ENCODE assay signal across 15 cellular contexts in genomic region chr20:51060301-51060700, GRCh38. TPM values are rescaled to one million over a fixed set of nuclear protein-coding genes. Genes with fewer than 3 reads are reported as not detected.
"Had no signal": no experiment of that assay in that cellular context is flagged by ENCODE, and none has a peak within 500 bp of the region (broad histone marks: within the 10 kb centered on the region; RNA-seq: fewer than 3 reads in every experiment).

No MANE protein-coding gene starts in this region.

- ATAC-seq: activated T-cell treated with anti-CD3 and anti-CD28 coated beads, Interleukin-2, amount 50 U/mL, for 4 hours; mucosa of descending colon; natural killer cell treated with Interleukin-12 subunit alpha and Interleukin-12 subunit beta and Interleukin-15 and Interleukin-18, amount 100 ng/mL, for 72 hours; right lobe of liver had no signal

- DNase-seq: activated CD8-positive, alpha-beta memory T cell treated with anti-CD3 and anti-CD28 coated beads, Interleukin-2, amount 50 U/mL, for 48 hours; activated naive CD4-positive, alpha-beta T cell treated with Interleukin-2 at 50 U/mL for 16 hours; activated naive CD8-positive, alpha-beta T cell treated with anti-CD3 and anti-CD28 coated beads, Interleukin-2, amount 10 ng/mL, durations not matched to agents 7 days and 5 days; activated T-cell treated with anti-CD3 and anti-CD28 coated beads, Interleukin-2, amount 50 U/mL, for 4 hours; amniotic stem cell; dermis blood vessel endothelial cell; effector CD4-positive, alpha-beta T cell; left ventricle myocardium inferior; mucosa of descending colon; right lobe of liver; stimulated activated CD4-positive, alpha-beta T cell treated with anti-CD3 and anti-CD28 coated beads, Interleukin-2, amount 100 ng/mL, for 48 hours; stimulated activated naive CD4-positive, alpha-beta T cell treated with Interleukin-2 at 50 U/mL for 16 hours; trophoblast cell had no signal

- H3K9me3 Mint-ChIP-seq: activated T-cell treated with anti-CD3 and anti-CD28 coated beads, Interleukin-2, amount 50 U/mL, for 4 hours; central memory CD8-positive, alpha-beta T cell; natural killer cell treated with Interleukin-12 subunit alpha and Interleukin-12 subunit beta and Interleukin-15 and Interleukin-18, amount 100 ng/mL, for 72 hours had no signal

- H3K36me3 Mint-ChIP-seq: activated naive CD8-positive, alpha-beta T cell treated with anti-CD3 and anti-CD28 coated beads, Interleukin-2, amount 10 ng/mL, durations not matched to agents 7 days and 5 days had no signal

- H3K4me1 Mint-ChIP-seq: activated naive CD8-positive, alpha-beta T cell treated with anti-CD3 and anti-CD28 coated beads, Interleukin-2, amount 10 ng/mL, durations not matched to agents 7 days and 5 days; central memory CD8-positive, alpha-beta T cell had no signal

- H3K27ac Mint-ChIP-seq: activated naive CD8-positive, alpha-beta T cell treated with anti-CD3 and anti-CD28 coated beads, Interleukin-2, amount 10 ng/mL, durations not matched to agents 7 days and 5 days; natural killer cell treated with Interleukin-12 subunit alpha and Interleukin-12 subunit beta and Interleukin-15 and Interleukin-18, amount 100 ng/mL, for 72 hours had no signal

- H3K4me3 Mint-ChIP-seq: activated naive CD8-positive, alpha-beta T cell treated with anti-CD3 and anti-CD28 coated beads, Interleukin-2, amount 10 ng/mL, durations not matched to agents 7 days and 5 days; activated T-cell treated with anti-CD3 and anti-CD28 coated beads, Interleukin-2, amount 50 U/mL, for 4 hours; central memory CD8-positive, alpha-beta T cell; natural killer cell treated with Interleukin-12 subunit alpha and Interleukin-12 subunit beta and Interleukin-15 and Interleukin-18, amount 100 ng/mL, for 72 hours had no signal

RNA-seq across cellular contexts. Expression of gene KCNG1, which starts 37.4 kb away (rescaled TPM):
- total RNA-seq: activated naive CD8-positive, alpha-beta T cell treated with anti-CD3 and anti-CD28 coated beads, Interleukin-2, amount 10 ng/mL, durations not matched to agents 7 days and 5 days; natural killer cell treated with Interleukin-12 subunit alpha and Interleukin-12 subunit beta and Interleukin-15 and Interleukin-18, amount 100 ng/mL, for 72 hours had no signal
